In the genomic region with DNA sequence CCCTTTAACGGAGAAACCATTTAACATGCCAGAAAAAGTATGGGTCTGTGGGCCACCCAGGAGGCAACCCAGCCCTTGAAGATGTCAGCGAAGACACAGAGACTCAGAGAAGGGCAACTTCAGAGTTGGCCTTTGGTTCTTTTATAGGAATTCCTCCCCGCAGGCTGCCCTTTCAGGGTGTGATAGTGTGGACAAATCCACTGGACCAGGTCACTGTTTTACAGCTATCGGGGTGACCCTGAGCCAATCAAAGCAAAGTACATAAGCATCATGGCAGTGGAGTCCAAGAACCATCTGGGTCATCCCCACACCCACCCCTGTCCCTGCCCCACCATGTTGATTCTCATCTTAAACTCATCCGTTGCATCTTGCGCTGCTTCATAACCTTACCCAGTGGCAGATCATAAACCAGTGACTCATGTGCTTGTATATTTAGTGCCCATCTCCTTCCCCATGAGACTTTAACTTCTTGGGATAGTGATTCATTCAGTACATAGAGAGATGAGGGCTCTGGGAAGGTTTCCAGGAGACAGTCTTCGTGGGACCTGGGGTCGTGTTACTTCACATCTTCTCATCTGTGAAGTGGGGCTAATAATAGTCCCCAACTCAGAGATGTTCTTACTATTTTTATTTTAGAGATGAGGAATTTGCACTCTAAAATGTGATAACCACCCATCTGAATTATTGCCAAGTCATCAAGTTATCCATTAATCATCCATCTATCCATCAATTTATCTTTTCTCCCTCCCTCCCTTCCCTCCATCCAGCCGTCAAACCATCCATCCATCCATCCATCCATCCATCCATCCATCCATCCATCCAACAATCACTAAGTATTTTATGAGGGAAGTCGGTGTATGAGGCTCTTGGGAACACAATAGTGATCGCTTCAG, we compare ENCODE assay signal across 20 cellular contexts. TPM values are rescaled to one million over a fixed set of nuclear protein-coding genes. Genes with fewer than 3 reads are reported as not detected.
DNase-seq lines count a peak whose midpoint lies in the region; TF ChIP-seq lines count a peak whose summit lies in the region.
"Had no signal": no experiment of that assay in that cellular context is flagged by ENCODE, and none has a peak within 500 bp of the region (broad histone marks: within the 10 kb centered on the region; RNA-seq: fewer than 3 reads in every experiment).

No MANE protein-coding gene starts in this region.

- H3K9me3 ChIP-seq in HEK293 (ENCODE audit: control insufficient read depth, insufficient read depth, low read depth, low read length) (no peaks in the 10 kb centered on the region), hepatocyte (ENCODE audit: low read depth) (no peaks in the 10 kb centered on the region), testis (no peaks in the 10 kb centered on the region)
- H3K9me3 ChIP-seq: left ventricle myocardium inferior, MG63 had no signal

- CTCF ChIA-PET in AG04449 (lab: Yijun Ruan, JAX) (no interaction called here), HEK293 (lab: Yijun Ruan, JAX) (no interaction called here)

- H3K36me3 ChIP-seq in HEK293 (ENCODE audit: control insufficient read depth in 2 of 2, insufficient read depth in 1 of 2, low read length in 2 of 2) (no peaks in the 10 kb centered on the region), hepatocyte (replicated peaks; ENCODE audit: insufficient read depth, low read depth) (no peaks in the 10 kb centered on the region), testis (ENCODE audit: low read depth, missing control alignments) (no peaks in the 10 kb centered on the region)
- H3K36me3 ChIP-seq: left ventricle myocardium inferior, MG63 had no signal

- no peaks in the 10 kb centered on the region for H3K79me2 ChIP-seq in hepatocyte

- POLR2A ChIA-PET in AG04449 (lab: Yijun Ruan, JAX), result no interaction called here
- POLR2A ChIA-PET in HEK293 (lab: Yijun Ruan, JAX), result no interaction called here

- DNase-seq in AG04449 (ENCODE audit: low read depth, low spot score), result peak; percentile 4
- peak; percentile 51 for DNase-seq in SW480 (ENCODE audit: low spot score)
- DNase-seq in hepatocyte (ENCODE audit: low spot score), result peak; percentile 58
- DNase-seq in MV-4-11 (lab: John Stamatoyannopoulos, UW), result no peak
- DNase-seq in testis, result no peak
- no peak for DNase-seq in DMS 273 (lab: John Stamatoyannopoulos, UW; ENCODE audit: unreplicated experiment)
- no peak for DNase-seq in NCI-H748 treated with DMSO at 0.1 percent for 48 hours (lab: John Stamatoyannopoulos, UW)
- DNase-seq: activated naive CD8-positive, alpha-beta T cell treated with anti-CD3 and anti-CD28 coated beads, Interleukin-2, amount 10 ng/mL, durations not matched to agents 7 days and 5 days; activated T-cell treated with anti-CD3 and anti-CD28 coated beads, Interleukin-2, amount 50 U/mL, for 48 hours; dorsolateral prefrontal cortex; left ventricle myocardium inferior; MG63; NCI-H1930; NCI-H345; stimulated activated CD4-positive, alpha-beta T cell treated with anti-CD3 and anti-CD28 coated beads, Interleukin-12 subunit alpha, Interleukin-12 subunit beta, amount 100 ng/mL, for 4 hours; trophoblast cell had no signal

- H3K4me1 ChIP-seq in HEK293 (ENCODE audit: control insufficient read depth, insufficient read depth, low read length) (no peaks in the 10 kb centered on the region), hepatocyte (ENCODE audit: insufficient read depth) (peaks cover 11% of the 10 kb centered on the region), testis (no peaks in the 10 kb centered on the region)
- H3K4me1 ChIP-seq: left ventricle myocardium inferior had no signal

- intact Hi-C loops in testis (cut with DNase I; ENCODE audit: low total_unique reads), result no loop called here

- no peaks in the 10 kb centered on the region for H3K9me2 ChIP-seq in hepatocyte (replicated peaks; ENCODE audit: insufficient read depth)

- no peak overlapping the region for H2AFZ ChIP-seq in hepatocyte

- 69% methylated on average over 11 of the region's 11 CpGs for WGBS in hepatocyte (ENCODE audit: low lambda C conversion rate, missing lambda C conversion rate)
- 81 to 91% methylated on average over 11 of the region's 11 CpGs for WGBS in testis, 2 donors

- H3K27me3 ChIP-seq in hepatocyte (no peaks in the 10 kb centered on the region), testis (no peaks in the 10 kb centered on the region)
- H3K27me3 ChIP-seq: MG63 had no signal

- H3K27ac ChIP-seq in HEK293 (ENCODE audit: extremely low read depth, low read depth, low read length) (no peak overlapping the region), hepatocyte (peak overlapping the region; percentile 61), testis (no peak overlapping the region)
- H3K27ac ChIP-seq: dorsolateral prefrontal cortex, left ventricle myocardium inferior had no signal

- TF ChIP-seq CTCF in AG04449 (IDR thresholded peaks at IDR 0.05; ENCODE audit: insufficient read depth, low read length, missing control alignments) (no peak), HEK293 (tag by site-specific recombination; IDR thresholded peaks at IDR 0.05) (no peak), hepatocyte (IDR thresholded peaks at IDR 0.05; ENCODE audit: poor library complexity) (no peak), testis (IDR thresholded peaks at IDR 0.05) (no peak)

- no peaks in the 10 kb centered on the region for H4K20me1 ChIP-seq in hepatocyte (ENCODE audit: insufficient read depth, poor library complexity, severe bottlenecking)

- no peak for TF ChIP-seq POLR2A in testis (IDR thresholded peaks at IDR 0.05)

- H3K4me3 ChIP-seq in AG04449 (ENCODE audit: low read depth, low read length), result no peak overlapping the region
- H3K4me3 ChIP-seq in HEK293 (ENCODE audit: low read depth, low read length), result no peak overlapping the region
- H3K4me3 ChIP-seq in hepatocyte, result no peak overlapping the region
- no peak overlapping the region for H3K4me3 ChIP-seq in testis
- H3K4me3 ChIP-seq: dorsolateral prefrontal cortex, left ventricle myocardium inferior, MG63 had no signal

- no peak overlapping the region for H3K4me2 ChIP-seq in hepatocyte

TF ChIP-seq in HEK293, 187 proteins besides CTCF, POLR2A, EP300 and RAD21:
- TF ChIP-seq ZBTB8A (tag by site-specific recombination; IDR thresholded peaks at IDR 0.05) (no peak), ZNF366 (tag by site-specific recombination; conservative IDR thresholded peaks at IDR 0.05) (peak; percentile 58; the same call in 1 of the 2 replicates), ZNF335 (tag by site-specific recombination; conservative IDR thresholded peaks at IDR 0.05) (no peak)
TF ChIP-seq in HEK293: peak in this region for 1.

RNA-seq across cellular contexts. Expression of a gene that starts 51.0 kb away (rescaled TPM):
- total RNA-seq in hepatocyte, result 1.4 and 4.0 TPM in 2 replicates
- 5.8 and 5.9 TPM in 2 replicates for polyA plus RNA-seq in hepatocyte
- total RNA-seq in testis, result 1 to 10 TPM; 2.9 to 5.2 TPM
- polyA plus RNA-seq in testis (ENCODE audit: insufficient read depth, low read depth, low replicate concordance), result 3.4 TPM
- total RNA-seq: glomerular endothelial cell; left ventricle myocardium inferior; mononuclear cell; T-helper 1 cell treated with Interleukin-12 subunit alpha and Interleukin-12 subunit beta and Interleukin-4 antibody, amounts not matched to agents 30 ng/mL and 1 ng/mL, for 36 hours had no signal

Comparison
In these comparisons a context has a peak if more than half of its experiments do, and no peak if none do; other contexts are left out.
1. DNase-seq: peak in AG04449 (single experiment), SW480 (single experiment) and hepatocyte (single experiment); none in MV-4-11 (single experiment), testis (single experiment), DMS 273 (single experiment) and NCI-H748 treated with DMSO at 0.1 percent for 48 hours (single experiment).